ENCODE assay signal across 9 cellular contexts in genomic region chr3:30680789-30681188, GRCh38.
DNase-seq lines count a peak whose midpoint lies in the region; ATAC-seq and TF ChIP-seq lines count a peak whose summit lies in the region.
"Had no signal": no experiment of that assay in that cellular context is flagged by ENCODE, and none has a peak within 500 bp of the region (broad histone marks: within the 10 kb centered on the region; RNA-seq: fewer than 3 reads in every experiment).

No MANE protein-coding gene starts in this region.

- H3K27ac ChIP-seq in muscle layer of duodenum (ENCODE audit: low read length) (peak overlapping the region; percentile 58), uterus (peak overlapping the region; percentile 69 to 86)

- peaks cover 8% of the 10 kb centered on the region for H3K9me3 Mint-ChIP-seq in activated naive CD4-positive, alpha-beta T cell treated with anti-CD3 and anti-CD28 coated beads, Interleukin-2, amount 50 U/mL, for 24 hours
- no peaks in the 10 kb centered on the region for H3K9me3 Mint-ChIP-seq in dendritic cell treated with granulocyte-macrophage colony-stimulating factor and Interleukin-4, amounts not matched to agents 40 ng/mL and 50 ng/mL, for 4 days

- intact Hi-C loops in dendritic cell treated with granulocyte-macrophage colony-stimulating factor and Interleukin-4, amounts not matched to agents 40 ng/mL and 50 ng/mL, for 4 days (cut with micrococcal nuclease), result no loop called here
- intact Hi-C loops in uterus (cut with DNase I; ENCODE audit: low total_unique reads), result no loop called here

- peaks cover 70% of the 10 kb centered on the region for H3K36me3 Mint-ChIP-seq in activated naive CD4-positive, alpha-beta T cell treated with anti-CD3 and anti-CD28 coated beads, Interleukin-2, amount 50 U/mL, for 24 hours
- peaks cover 93% of the 10 kb centered on the region for H3K36me3 Mint-ChIP-seq in dendritic cell treated with granulocyte-macrophage colony-stimulating factor and Interleukin-4, amounts not matched to agents 40 ng/mL and 50 ng/mL, for 4 days (ENCODE audit: low read depth)

- H3K9me3 ChIP-seq in muscle layer of duodenum (ENCODE audit: control insufficient read depth in 1 of 2, low read length in 2 of 2) (no peaks in the 10 kb centered on the region), uterus (no peaks in the 10 kb centered on the region)

- H3K4me3 ChIP-seq in muscle layer of duodenum (ENCODE audit: low read depth in 1 of 2, low read length in 2 of 2), result no peak overlapping the region
- H3K4me3 ChIP-seq in uterus, result no peak overlapping the region

- no peak for TF ChIP-seq POLR2A in uterus (IDR thresholded peaks at IDR 0.05)

- H3K4me1 Mint-ChIP-seq in activated naive CD4-positive, alpha-beta T cell treated with anti-CD3 and anti-CD28 coated beads, Interleukin-2, amount 50 U/mL, for 24 hours, result peaks cover 98% of the 10 kb centered on the region
- peaks cover 67% of the 10 kb centered on the region for H3K4me1 Mint-ChIP-seq in dendritic cell treated with granulocyte-macrophage colony-stimulating factor and Interleukin-4, amounts not matched to agents 40 ng/mL and 50 ng/mL, for 4 days (ENCODE audit: low read depth)

- peak overlapping the region; percentile 97 for H3K27ac Mint-ChIP-seq in activated naive CD4-positive, alpha-beta T cell treated with anti-CD3 and anti-CD28 coated beads, Interleukin-2, amount 50 U/mL, for 24 hours
- peak overlapping the region; percentile 53 for H3K27ac Mint-ChIP-seq in dendritic cell treated with granulocyte-macrophage colony-stimulating factor and Interleukin-4, amounts not matched to agents 40 ng/mL and 50 ng/mL, for 4 days

- no peaks in the 10 kb centered on the region for H3K27me3 Mint-ChIP-seq in activated naive CD4-positive, alpha-beta T cell treated with anti-CD3 and anti-CD28 coated beads, Interleukin-2, amount 50 U/mL, for 24 hours
- H3K27me3 Mint-ChIP-seq in dendritic cell treated with granulocyte-macrophage colony-stimulating factor and Interleukin-4, amounts not matched to agents 40 ng/mL and 50 ng/mL, for 4 days, result no peaks in the 10 kb centered on the region

- ATAC-seq in GM18868 (IDR thresholded peaks at IDR 0.05; ENCODE audit: unreplicated experiment), result no peak

- H3K36me3 ChIP-seq in muscle layer of duodenum (ENCODE audit: control insufficient read depth in 1 of 2, insufficient read depth in 2 of 2, low read length in 2 of 2), result peaks cover 14 to 45% of the 10 kb centered on the region in 2 donors
- H3K36me3 ChIP-seq in uterus, result no peaks in the 10 kb centered on the region

- H3K4me1 ChIP-seq in muscle layer of duodenum (ENCODE audit: control insufficient read depth in 1 of 2, insufficient read depth in 2 of 2, low read length in 2 of 2) (peaks cover 31 to 79% of the 10 kb centered on the region in 2 donors), uterus (peaks cover 21 to 31% of the 10 kb centered on the region in 2 donors)

- TF ChIP-seq CTCF in uterus (IDR thresholded peaks at IDR 0.05), result no peak

- no peak for DNase-seq in activated naive CD4-positive, alpha-beta T cell treated with anti-CD3 and anti-CD28 coated beads, Interleukin-2, amount 50 U/mL, for 16 hours
- DNase-seq in uterus (no peak), SIG-M5 (lab: John Stamatoyannopoulos, UW) (no peak), CD1c-positive myeloid dendritic cell (ENCODE audit: extremely low spot score) (no peak)
- DNase-seq: activated CD4-positive, alpha-beta T cell treated with anti-CD3 and anti-CD28 coated beads for 1 hour had no signal

- H3K27me3 ChIP-seq in muscle layer of duodenum (ENCODE audit: low read depth, low read length) (no peaks in the 10 kb centered on the region), uterus (no peaks in the 10 kb centered on the region)

- peak overlapping the region; percentile 67 for H3K4me3 Mint-ChIP-seq in activated naive CD4-positive, alpha-beta T cell treated with anti-CD3 and anti-CD28 coated beads, Interleukin-2, amount 50 U/mL, for 24 hours
- H3K4me3 Mint-ChIP-seq in dendritic cell treated with granulocyte-macrophage colony-stimulating factor and Interleukin-4, amounts not matched to agents 40 ng/mL and 50 ng/mL, for 4 days, result no peak overlapping the region
